14 cellular contexts compared by ENCODE assay signal in the genomic region with DNA sequence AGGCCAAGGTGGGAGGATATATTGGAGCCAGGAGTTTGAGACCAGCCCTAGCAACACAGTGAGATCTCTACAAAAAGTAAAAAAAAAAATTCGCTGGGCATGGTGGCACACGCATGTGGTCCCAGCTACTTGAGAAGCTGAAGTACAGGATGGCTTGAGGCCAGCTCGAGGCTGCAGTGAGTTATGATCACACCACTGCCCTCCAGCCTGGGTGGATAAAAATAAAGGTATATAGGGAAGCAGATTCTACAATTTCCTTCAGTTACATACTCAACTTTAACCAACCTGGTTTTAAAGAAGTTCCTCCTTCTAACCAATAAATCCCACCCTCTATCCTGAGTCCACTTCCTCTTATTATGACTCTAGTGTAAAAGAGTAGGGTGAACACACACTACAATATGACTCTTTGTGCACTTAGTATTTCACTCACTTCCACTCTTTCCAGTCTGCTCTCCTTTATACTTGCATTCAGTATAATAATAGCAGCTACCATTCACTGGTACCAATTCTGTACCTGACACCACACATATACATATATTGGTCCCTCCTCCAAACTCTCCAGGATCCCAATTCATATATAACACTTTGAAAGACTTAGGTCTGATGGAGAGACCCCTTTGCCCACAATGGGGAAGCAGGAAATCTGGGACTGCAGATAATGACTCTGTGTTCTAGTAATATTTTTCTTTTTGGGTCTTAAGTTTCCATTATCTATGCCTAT. TPM values are rescaled to one million over a fixed set of nuclear protein-coding genes. Genes with fewer than 3 reads are reported as not detected.
DNase-seq lines count a peak whose midpoint lies in the region; ATAC-seq and TF ChIP-seq lines count a peak whose summit lies in the region.
"Had no signal": no experiment of that assay in that cellular context is flagged by ENCODE, and none has a peak within 500 bp of the region (broad histone marks: within the 10 kb centered on the region; RNA-seq: fewer than 3 reads in every experiment).

No MANE protein-coding gene starts in this region.

- no peak for TF ChIP-seq CTCF in chondrocyte (IDR thresholded peaks at IDR 0.05)
- no peak for TF ChIP-seq CTCF in progenitor cell of endocrine pancreas (IDR thresholded peaks at IDR 0.05; ENCODE audit: unreplicated experiment)

- peak overlapping the region; percentile 94 for H3K4me3 Mint-ChIP-seq in T-helper 1 cell treated with Interleukin-12 subunit alpha and Interleukin-12 subunit beta and Interleukin-4 antibody, amounts not matched to agents 30 μg/mL and 1 μg/mL, for 36 hours
- H3K4me3 Mint-ChIP-seq in chondrocyte (ENCODE audit: unreplicated experiment): no peak overlapping the region
- peak overlapping the region; percentile 96 for H3K4me3 Mint-ChIP-seq in progenitor cell of endocrine pancreas (ENCODE audit: low read depth)

- peaks cover 12% of the 10 kb centered on the region for H3K36me3 Mint-ChIP-seq in T-helper 1 cell treated with Interleukin-12 subunit alpha and Interleukin-12 subunit beta and Interleukin-4 antibody, amounts not matched to agents 30 μg/mL and 1 μg/mL, for 36 hours (ENCODE audit: low read depth)
- no peaks in the 10 kb centered on the region for H3K36me3 Mint-ChIP-seq in chondrocyte (ENCODE audit: low read depth)
- H3K36me3 Mint-ChIP-seq in progenitor cell of endocrine pancreas (ENCODE audit: insufficient read depth): peaks cover 7% of the 10 kb centered on the region

- no peak overlapping the region for H3K27ac Mint-ChIP-seq in T-helper 1 cell treated with Interleukin-12 subunit alpha and Interleukin-12 subunit beta and Interleukin-4 antibody, amounts not matched to agents 30 μg/mL and 1 μg/mL, for 36 hours
- H3K27ac Mint-ChIP-seq in chondrocyte (ENCODE audit: unreplicated experiment) (no peak overlapping the region), progenitor cell of endocrine pancreas (no peak overlapping the region)
- H3K27ac Mint-ChIP-seq: activated naive CD4-positive, alpha-beta T cell treated with anti-CD3 and anti-CD28 coated beads for 36 hours had no signal

- H3K27me3 Mint-ChIP-seq in T-helper 1 cell treated with Interleukin-12 subunit alpha and Interleukin-12 subunit beta and Interleukin-4 antibody, amounts not matched to agents 30 μg/mL and 1 μg/mL, for 36 hours (ENCODE audit: low read depth): peaks cover 13% of the 10 kb centered on the region
- H3K27me3 Mint-ChIP-seq in chondrocyte (ENCODE audit: low read depth) (peaks cover 2% of the 10 kb centered on the region), progenitor cell of endocrine pancreas (no peaks in the 10 kb centered on the region)

- no peak for DNase-seq in T-helper 1 cell
- peak; percentile 77 for DNase-seq in NOMO-1 treated with dmso at 0.1 percent for 144 hours (lab: John Stamatoyannopoulos, UW; ENCODE audit: unreplicated experiment)
- DNase-seq in chondrocyte (ENCODE audit: low spot score): peak; percentile 33
- no peak for DNase-seq in progenitor cell of endocrine pancreas (ENCODE audit: low spot score, unreplicated experiment)
- DNase-seq in anterior cingulate cortex (lab: John Stamatoyannopoulos, UW): no peak
- DNase-seq: activated naive CD4-positive, alpha-beta T cell treated with anti-CD3 and anti-CD28 coated beads for 36 hours; NCI-H1694 treated with DMSO at 0.1 percent for 48 hours; stimulated activated CD8-positive, alpha-beta memory T cell treated with anti-CD3 and anti-CD28 coated beads, Interleukin-4, amount 100 ng/mL, for 48 hours had no signal

- ATAC-seq in GM18505 (IDR thresholded peaks at IDR 0.05; ENCODE audit: unreplicated experiment) (no peak), GM21390 (IDR thresholded peaks at IDR 0.05; ENCODE audit: unreplicated experiment) (no peak)
- ATAC-seq: sciatic nerve had no signal

- no peaks in the 10 kb centered on the region for H3K9me3 Mint-ChIP-seq in T-helper 1 cell treated with Interleukin-12 subunit alpha and Interleukin-12 subunit beta and Interleukin-4 antibody, amounts not matched to agents 30 μg/mL and 1 μg/mL, for 36 hours
- no peaks in the 10 kb centered on the region for H3K9me3 Mint-ChIP-seq in chondrocyte (ENCODE audit: low read depth)
- H3K9me3 Mint-ChIP-seq in progenitor cell of endocrine pancreas (ENCODE audit: low read depth): no peaks in the 10 kb centered on the region
- H3K9me3 Mint-ChIP-seq: activated naive CD4-positive, alpha-beta T cell treated with anti-CD3 and anti-CD28 coated beads for 36 hours had no signal

- no peak for TF ChIP-seq POLR2A in GM18505 (IDR thresholded peaks at IDR 0.05; ENCODE audit: borderline replicate concordance, extremely low read depth, insufficient read depth, insufficient read length)

- peaks cover 32% of the 10 kb centered on the region for H3K4me1 Mint-ChIP-seq in T-helper 1 cell treated with Interleukin-12 subunit alpha and Interleukin-12 subunit beta and Interleukin-4 antibody, amounts not matched to agents 30 μg/mL and 1 μg/mL, for 36 hours (ENCODE audit: low read depth)
- H3K4me1 Mint-ChIP-seq in chondrocyte (ENCODE audit: low read depth) (peaks cover 29% of the 10 kb centered on the region), progenitor cell of endocrine pancreas (ENCODE audit: low read depth) (peaks cover 20% of the 10 kb centered on the region)

RNA-seq across cellular contexts. Expression of a gene that starts 2.3 kb away (rescaled TPM):
- total RNA-seq in chondrocyte: 116 to 128 TPM (median 126 TPM) in 3 replicates
- total RNA-seq in progenitor cell of endocrine pancreas: 135 and 149 TPM in 2 replicates

RNA-seq across cellular contexts. Expression of a gene that starts 16.6 kb away (rescaled TPM):
- total RNA-seq in chondrocyte (0.25 to 0.39 TPM in 2 of 3 replicates, not detected in the other), progenitor cell of endocrine pancreas (0.17 TPM in 1 of 2 replicates, not detected in the other)
- total RNA-seq: activated naive CD4-positive, alpha-beta T cell treated with anti-CD3 and anti-CD28 coated beads for 36 hours; kidney epithelial cell had no signal

RNA-seq across cellular contexts. Expression of a gene that starts 23.2 kb away (rescaled TPM):
- not detected in 3 replicates for total RNA-seq in chondrocyte
- not detected in 2 replicates for total RNA-seq in progenitor cell of endocrine pancreas
- total RNA-seq: activated naive CD4-positive, alpha-beta T cell treated with anti-CD3 and anti-CD28 coated beads for 36 hours; kidney epithelial cell; sciatic nerve; SK-MEL-5 had no signal

RNA-seq across cellular contexts. Expression of a gene that starts 29.6 kb away (rescaled TPM):
- total RNA-seq in chondrocyte: 23.5 to 30.7 TPM (median 24.0 TPM) in 3 replicates
- 21.9 and 22.5 TPM in 2 replicates for total RNA-seq in progenitor cell of endocrine pancreas

RNA-seq across cellular contexts. Expression of a gene that starts 44.2 kb away (rescaled TPM):
- total RNA-seq in chondrocyte (0.10 to 0.74 TPM (median 0.72 TPM) in 3 replicates), progenitor cell of endocrine pancreas (0.40 and 0.57 TPM in 2 replicates)
- total RNA-seq: sciatic nerve had no signal

Comparison
In these comparisons a context has a peak if more than half of its experiments do, and no peak if none do; other contexts are left out.
1. DNase-seq: peak in NOMO-1 treated with dmso at 0.1 percent for 144 hours (single experiment) and chondrocyte (single experiment); none in T-helper 1 cell (0 of 5), progenitor cell of endocrine pancreas (single experiment) and anterior cingulate cortex (0 of 58).